8 cellular contexts compared by ENCODE assay signal in the genomic region with DNA sequence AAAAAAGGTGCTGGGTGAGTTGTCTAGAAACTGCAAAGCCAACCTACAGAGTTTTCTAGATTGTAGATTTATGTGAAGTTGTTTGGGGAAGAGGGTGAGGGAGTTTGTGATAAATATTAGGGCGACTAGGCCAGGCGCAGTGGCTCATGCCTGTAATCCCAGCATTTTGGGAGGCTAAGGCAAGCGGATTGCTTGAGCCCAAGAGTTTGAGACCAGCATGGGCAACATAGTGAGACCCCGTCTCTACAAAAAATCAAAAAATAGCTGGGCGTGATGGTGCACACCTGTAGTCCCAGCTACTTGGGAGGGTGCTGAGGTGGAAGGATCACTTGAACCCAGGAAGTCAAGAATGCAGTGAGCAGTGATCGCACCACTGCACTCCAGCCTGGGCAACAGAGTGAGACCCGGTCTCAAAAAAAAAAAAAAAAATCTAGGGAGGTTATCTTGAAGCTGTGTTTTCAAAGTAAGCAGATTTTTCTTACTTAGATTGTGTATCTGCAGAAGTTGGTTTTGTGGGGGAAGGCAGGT. TPM values are rescaled to one million over a fixed set of nuclear protein-coding genes. Genes with fewer than 3 reads are reported as not detected.
DNase-seq lines count a peak whose midpoint lies in the region; ATAC-seq lines count a peak whose summit lies in the region.

No MANE protein-coding gene starts in this region.

- peaks cover 43% of the 10 kb centered on the region for H3K36me3 Mint-ChIP-seq in activated CD4-positive, alpha-beta T cell treated with anti-CD3 and anti-CD28 coated beads, Interleukin-2, amount 10 ng/mL, durations not matched to agents 24 days and 14 days (ENCODE audit: low read depth)
- H3K36me3 Mint-ChIP-seq in activated naive CD8-positive, alpha-beta T cell treated with anti-CD3 and anti-CD28 coated beads, Interleukin-2, amount 50 U/mL, for 24 hours (ENCODE audit: low read depth), result peaks cover 38% of the 10 kb centered on the region

- H3K36me3 ChIP-seq in thymus (ENCODE audit: control insufficient read depth, insufficient read depth), result peaks cover 8% of the 10 kb centered on the region

- intact Hi-C loops in activated CD4-positive, alpha-beta T cell treated with anti-CD3 and anti-CD28 coated beads, Interleukin-2, amount 10 ng/mL, durations not matched to agents 24 days and 14 days (cut with micrococcal nuclease), result loop anchor here (2.0 to 10.0 kb wide), 3 partner anchors 48 to 506 kb away; no protein-coding TSS in a partner anchor

- WGBS in thymus, result 57% methylated on average over 7 of the region's 7 CpGs

- peaks cover 37% of the 10 kb centered on the region for H3K4me1 Mint-ChIP-seq in activated CD4-positive, alpha-beta T cell treated with anti-CD3 and anti-CD28 coated beads, Interleukin-2, amount 10 ng/mL, durations not matched to agents 24 days and 14 days
- H3K4me1 Mint-ChIP-seq in activated naive CD8-positive, alpha-beta T cell treated with anti-CD3 and anti-CD28 coated beads, Interleukin-2, amount 50 U/mL, for 24 hours, result peaks cover 56% of the 10 kb centered on the region

- H3K9me3 Mint-ChIP-seq in activated CD4-positive, alpha-beta T cell treated with anti-CD3 and anti-CD28 coated beads, Interleukin-2, amount 10 ng/mL, durations not matched to agents 24 days and 14 days, result peaks cover 8% of the 10 kb centered on the region
- H3K9me3 Mint-ChIP-seq in activated naive CD8-positive, alpha-beta T cell treated with anti-CD3 and anti-CD28 coated beads, Interleukin-2, amount 50 U/mL, for 24 hours, result no peaks in the 10 kb centered on the region

- peak overlapping the region; percentile 100 for H3K27ac Mint-ChIP-seq in activated CD4-positive, alpha-beta T cell treated with anti-CD3 and anti-CD28 coated beads, Interleukin-2, amount 10 ng/mL, durations not matched to agents 24 days and 14 days
- H3K27ac Mint-ChIP-seq in activated naive CD8-positive, alpha-beta T cell treated with anti-CD3 and anti-CD28 coated beads, Interleukin-2, amount 50 U/mL, for 24 hours, result peak overlapping the region; percentile 98

- no peaks in the 10 kb centered on the region for H3K27me3 ChIP-seq in thymus (ENCODE audit: control insufficient read depth, insufficient read depth)

- peaks cover 2% of the 10 kb centered on the region for H3K9me3 ChIP-seq in thymus (ENCODE audit: control insufficient read depth)

- peak overlapping the region; percentile 68 for H3K4me3 ChIP-seq in thymus (ENCODE audit: low read length)

- DNase-seq in activated CD4-positive, alpha-beta T cell treated with anti-CD3 and anti-CD28 coated beads, Interleukin-2, amount 10 ng/mL, durations not matched to agents 24 days and 14 days, result no peak
- no peak for DNase-seq in activated CD4-positive, alpha-beta T cell treated with anti-CD3 and anti-CD28 coated beads, Interleukin-2, amount 50 U/mL, for 1 hour
- no peak for DNase-seq in activated naive CD8-positive, alpha-beta T cell treated with anti-CD3 and anti-CD28 coated beads, Interleukin-2, amount 50 U/mL, for 24 hours
- DNase-seq in left lobe of liver (ENCODE audit: low spot score), result no peak
- no peak for DNase-seq in SW480 (ENCODE audit: low spot score)

- peak overlapping the region; percentile 100 for H3K4me3 Mint-ChIP-seq in activated CD4-positive, alpha-beta T cell treated with anti-CD3 and anti-CD28 coated beads, Interleukin-2, amount 10 ng/mL, durations not matched to agents 24 days and 14 days
- H3K4me3 Mint-ChIP-seq in activated naive CD8-positive, alpha-beta T cell treated with anti-CD3 and anti-CD28 coated beads, Interleukin-2, amount 50 U/mL, for 24 hours, result peak overlapping the region; percentile 97

- no peaks in the 10 kb centered on the region for H3K27me3 Mint-ChIP-seq in activated CD4-positive, alpha-beta T cell treated with anti-CD3 and anti-CD28 coated beads, Interleukin-2, amount 10 ng/mL, durations not matched to agents 24 days and 14 days
- no peaks in the 10 kb centered on the region for H3K27me3 Mint-ChIP-seq in activated naive CD8-positive, alpha-beta T cell treated with anti-CD3 and anti-CD28 coated beads, Interleukin-2, amount 50 U/mL, for 24 hours

- H3K4me1 ChIP-seq in thymus (ENCODE audit: control insufficient read depth, insufficient read depth, low read length), result peaks cover 7% of the 10 kb centered on the region

- peak overlapping the region; percentile 97 for H3K27ac ChIP-seq in thymus (ENCODE audit: low read depth)

- ATAC-seq in activated naive CD8-positive, alpha-beta T cell treated with anti-CD3 and anti-CD28 coated beads, Interleukin-2, amount 50 U/mL, for 24 hours, result no peak
- ATAC-seq in left lobe of liver (peak; percentile 1), GM19463 (IDR thresholded peaks at IDR 0.05; ENCODE audit: unreplicated experiment) (no peak), HG02885 (IDR thresholded peaks at IDR 0.05; ENCODE audit: poor library complexity, unreplicated experiment) (no peak)

RNA-seq across cellular contexts. Expression of a gene that starts 0.8 kb away (rescaled TPM):
- 21.5 and 22.4 TPM in 2 replicates for total RNA-seq in activated CD4-positive, alpha-beta T cell treated with anti-CD3 and anti-CD28 coated beads, Interleukin-2, amount 10 ng/mL, durations not matched to agents 24 days and 14 days
- 31.7 TPM for total RNA-seq in left lobe of liver
- polyA plus RNA-seq in thymus, result 9.3 TPM

RNA-seq across cellular contexts. Expression of a gene that starts 32.0 kb away (rescaled TPM):
- 2.7 and 3.7 TPM in 2 replicates for total RNA-seq in activated CD4-positive, alpha-beta T cell treated with anti-CD3 and anti-CD28 coated beads, Interleukin-2, amount 10 ng/mL, durations not matched to agents 24 days and 14 days
- 0.48 TPM for total RNA-seq in left lobe of liver
- 3.7 TPM for polyA plus RNA-seq in thymus
